ENCODE assay signal across 1 cellular context in genomic region chr16:53775106-53775820, GRCh38.
TF ChIP-seq lines count a peak whose summit lies in the region.

No MANE protein-coding gene starts in this region.

TF ChIP-seq in WTC11, 78 proteins besides CTCF, POLR2A, EP300 and RAD21 (continued from another document):
- TF ChIP-seq ZNF512 (CRISPR knock-in tag; IDR thresholded peaks at IDR 0.05; ENCODE audit: borderline replicate concordance) (no peak), HMGA2 (CRISPR knock-in tag; IDR thresholded peaks at IDR 0.05) (no peak), JUN (CRISPR knock-in tag; IDR thresholded peaks at IDR 0.05) (no peak), E2F1 (CRISPR knock-in tag; IDR thresholded peaks at IDR 0.05) (no peak), SMAD4 (CRISPR knock-in tag; IDR thresholded peaks at IDR 0.05) (no peak), RELA (CRISPR knock-in tag; IDR thresholded peaks at IDR 0.05; ENCODE audit: borderline replicate concordance) (no peak), SP1 (CRISPR knock-in tag; conservative IDR thresholded peaks at IDR 0.05) (no peak), ATF1 (CRISPR knock-in tag; IDR thresholded peaks at IDR 0.05) (no peak), ETV6 (CRISPR knock-in tag; IDR thresholded peaks at IDR 0.05) (no peak)
- TF ChIP-seq, protein P1, sequence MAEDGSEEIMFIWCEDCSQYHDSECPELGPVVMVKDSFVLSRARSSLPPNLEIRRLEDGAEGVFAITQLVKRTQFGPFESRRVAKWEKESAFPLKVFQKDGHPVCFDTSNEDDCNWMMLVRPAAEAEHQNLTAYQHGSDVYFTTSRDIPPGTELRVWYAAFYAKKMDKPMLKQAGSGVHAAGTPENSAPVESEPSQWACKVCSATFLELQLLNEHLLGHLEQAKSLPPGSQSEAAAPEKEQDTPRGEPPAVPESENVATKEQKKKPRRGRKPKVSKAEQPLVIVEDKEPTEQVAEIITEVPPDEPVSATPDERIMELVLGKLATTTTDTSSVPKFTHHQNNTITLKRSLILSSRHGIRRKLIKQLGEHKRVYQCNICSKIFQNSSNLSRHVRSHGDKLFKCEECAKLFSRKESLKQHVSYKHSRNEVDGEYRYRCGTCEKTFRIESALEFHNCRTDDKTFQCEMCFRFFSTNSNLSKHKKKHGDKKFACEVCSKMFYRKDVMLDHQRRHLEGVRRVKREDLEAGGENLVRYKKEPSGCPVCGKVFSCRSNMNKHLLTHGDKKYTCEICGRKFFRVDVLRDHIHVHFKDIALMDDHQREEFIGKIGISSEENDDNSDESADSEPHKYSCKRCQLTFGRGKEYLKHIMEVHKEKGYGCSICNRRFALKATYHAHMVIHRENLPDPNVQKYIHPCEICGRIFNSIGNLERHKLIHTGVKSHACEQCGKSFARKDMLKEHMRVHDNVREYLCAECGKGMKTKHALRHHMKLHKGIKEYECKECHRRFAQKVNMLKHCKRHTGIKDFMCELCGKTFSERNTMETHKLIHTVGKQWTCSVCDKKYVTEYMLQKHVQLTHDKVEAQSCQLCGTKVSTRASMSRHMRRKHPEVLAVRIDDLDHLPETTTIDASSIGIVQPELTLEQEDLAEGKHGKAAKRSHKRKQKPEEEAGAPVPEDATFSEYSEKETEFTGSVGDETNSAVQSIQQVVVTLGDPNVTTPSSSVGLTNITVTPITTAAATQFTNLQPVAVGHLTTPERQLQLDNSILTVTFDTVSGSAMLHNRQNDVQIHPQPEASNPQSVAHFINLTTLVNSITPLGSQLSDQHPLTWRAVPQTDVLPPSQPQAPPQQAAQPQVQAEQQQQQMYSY (CRISPR knock-in tag; IDR thresholded peaks at IDR 0.05), result no peak
- TF ChIP-seq, protein P2, sequence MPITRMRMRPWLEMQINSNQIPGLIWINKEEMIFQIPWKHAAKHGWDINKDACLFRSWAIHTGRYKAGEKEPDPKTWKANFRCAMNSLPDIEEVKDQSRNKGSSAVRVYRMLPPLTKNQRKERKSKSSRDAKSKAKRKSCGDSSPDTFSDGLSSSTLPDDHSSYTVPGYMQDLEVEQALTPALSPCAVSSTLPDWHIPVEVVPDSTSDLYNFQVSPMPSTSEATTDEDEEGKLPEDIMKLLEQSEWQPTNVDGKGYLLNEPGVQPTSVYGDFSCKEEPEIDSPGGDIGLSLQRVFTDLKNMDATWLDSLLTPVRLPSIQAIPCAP (CRISPR knock-in tag; IDR thresholded peaks at IDR 0.05), result no peak
- TF ChIP-seq, protein P3, sequence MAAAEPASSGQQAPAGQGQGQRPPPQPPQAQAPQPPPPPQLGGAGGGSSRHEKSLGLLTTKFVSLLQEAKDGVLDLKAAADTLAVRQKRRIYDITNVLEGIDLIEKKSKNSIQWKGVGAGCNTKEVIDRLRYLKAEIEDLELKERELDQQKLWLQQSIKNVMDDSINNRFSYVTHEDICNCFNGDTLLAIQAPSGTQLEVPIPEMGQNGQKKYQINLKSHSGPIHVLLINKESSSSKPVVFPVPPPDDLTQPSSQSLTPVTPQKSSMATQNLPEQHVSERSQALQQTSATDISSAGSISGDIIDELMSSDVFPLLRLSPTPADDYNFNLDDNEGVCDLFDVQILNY (CRISPR knock-in tag; IDR thresholded peaks at IDR 0.05), result no peak
TF ChIP-seq in WTC11: peak in this region for 0.
